Comparison of ENCODE assay signal across 2 cellular contexts in genomic region chr1:184627012-184627351, GRCh38.
TF ChIP-seq lines count a peak whose summit lies in the region.

No MANE protein-coding gene starts in this region.

TF ChIP-seq in liver, 16 proteins besides CTCF, POLR2A, EP300 and RAD21 (continued from another document):
- TF ChIP-seq, protein P1, sequence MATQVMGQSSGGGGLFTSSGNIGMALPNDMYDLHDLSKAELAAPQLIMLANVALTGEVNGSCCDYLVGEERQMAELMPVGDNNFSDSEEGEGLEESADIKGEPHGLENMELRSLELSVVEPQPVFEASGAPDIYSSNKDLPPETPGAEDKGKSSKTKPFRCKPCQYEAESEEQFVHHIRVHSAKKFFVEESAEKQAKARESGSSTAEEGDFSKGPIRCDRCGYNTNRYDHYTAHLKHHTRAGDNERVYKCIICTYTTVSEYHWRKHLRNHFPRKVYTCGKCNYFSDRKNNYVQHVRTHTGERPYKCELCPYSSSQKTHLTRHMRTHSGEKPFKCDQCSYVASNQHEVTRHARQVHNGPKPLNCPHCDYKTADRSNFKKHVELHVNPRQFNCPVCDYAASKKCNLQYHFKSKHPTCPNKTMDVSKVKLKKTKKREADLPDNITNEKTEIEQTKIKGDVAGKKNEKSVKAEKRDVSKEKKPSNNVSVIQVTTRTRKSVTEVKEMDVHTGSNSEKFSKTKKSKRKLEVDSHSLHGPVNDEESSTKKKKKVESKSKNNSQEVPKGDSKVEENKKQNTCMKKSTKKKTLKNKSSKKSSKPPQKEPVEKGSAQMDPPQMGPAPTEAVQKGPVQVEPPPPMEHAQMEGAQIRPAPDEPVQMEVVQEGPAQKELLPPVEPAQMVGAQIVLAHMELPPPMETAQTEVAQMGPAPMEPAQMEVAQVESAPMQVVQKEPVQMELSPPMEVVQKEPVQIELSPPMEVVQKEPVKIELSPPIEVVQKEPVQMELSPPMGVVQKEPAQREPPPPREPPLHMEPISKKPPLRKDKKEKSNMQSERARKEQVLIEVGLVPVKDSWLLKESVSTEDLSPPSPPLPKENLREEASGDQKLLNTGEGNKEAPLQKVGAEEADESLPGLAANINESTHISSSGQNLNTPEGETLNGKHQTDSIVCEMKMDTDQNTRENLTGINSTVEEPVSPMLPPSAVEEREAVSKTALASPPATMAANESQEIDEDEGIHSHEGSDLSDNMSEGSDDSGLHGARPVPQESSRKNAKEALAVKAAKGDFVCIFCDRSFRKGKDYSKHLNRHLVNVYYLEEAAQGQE (IDR thresholded peaks at IDR 0.05), result no peak
- no peak for TF ChIP-seq RXRA (IDR thresholded peaks at IDR 0.05)

TF ChIP-seq in HepG2, 621 proteins besides CTCF, POLR2A, EP300 and RAD21 (continued from another document):
- no peak for TF ChIP-seq ATF2 (CRISPR knock-in tag; IDR thresholded peaks at IDR 0.05)
- no peak for TF ChIP-seq ARNT2 (CRISPR knock-in tag; IDR thresholded peaks at IDR 0.05; ENCODE audit: low read depth)
